Comparison of ENCODE assay signal across 11 cellular contexts in genomic region chr15:90570643-90571042, GRCh38. TPM values are rescaled to one million over a fixed set of nuclear protein-coding genes. Genes with fewer than 3 reads are reported as not detected.
A peak's percentile ranks its signal among the peaks of the same experiment; 100 is the strongest.
DNase-seq lines count a peak whose midpoint lies in the region; ATAC-seq, FAIRE-seq and TF ChIP-seq lines count a peak whose summit lies in the region.
"Had no signal": no experiment of that assay in that cellular context is flagged by ENCODE, and none has a peak within 500 bp of the region (broad histone marks: within the 10 kb centered on the region; RNA-seq: fewer than 3 reads in every experiment).

No MANE protein-coding gene starts in this region.

- TF ChIP-seq CTCF in CD14-positive monocyte (IDR thresholded peaks at IDR 0.05) (no peak), osteoblast (IDR thresholded peaks at IDR 0.05; ENCODE audit: extremely low read depth, low read depth, low read length) (no peak)

- intact Hi-C loops in CD14-positive monocyte (cut with micrococcal nuclease) = loop anchor here in 1 of 2 donors (10.0 kb wide), 1 partner anchor 166 kb away; no protein-coding TSS in a partner anchor

- H3K9me3 Mint-ChIP-seq in CD14-positive monocyte = no peaks in the 10 kb centered on the region

- FAIRE-seq in HTR-8/SVneo (lab: Jason Lieb, UNC) (no peak), GM19239 (lab: Jason Lieb, UNC) (no peak)
- FAIRE-seq: endothelial cell of umbilical vein had no signal

- ATAC-seq in esophagus mucosa = no peak

- H3K27ac ChIP-seq in Karpas-422 (ENCODE audit: low read length) = peak overlapping the region; percentile 59
- H3K27ac ChIP-seq in caudate nucleus (ENCODE audit: low read depth, low read length) = peak overlapping the region; percentile 95
- H3K27ac ChIP-seq in osteoblast (ENCODE audit: low read depth, low read length) = peak overlapping the region; percentile 52

- H3K79me2 ChIP-seq in Karpas-422 (ENCODE audit: low read length) (peaks cover 70% of the 10 kb centered on the region), osteoblast (ENCODE audit: insufficient read depth, low read length) (peaks cover 45% of the 10 kb centered on the region)

- H2AFZ ChIP-seq in Karpas-422 (ENCODE audit: low read length) = no peak overlapping the region
- no peak overlapping the region for H2AFZ ChIP-seq in osteoblast (ENCODE audit: low read length)

- H3K4me3 ChIP-seq in Karpas-422 (ENCODE audit: low read length) = peak overlapping the region; percentile 42; the same call in 1 of the 2 replicates
- H3K4me3 ChIP-seq in osteoblast (ENCODE audit: insufficient read depth, low read length) = no peak overlapping the region

- peak overlapping the region; percentile 46 for H3K9ac ChIP-seq in Karpas-422 (ENCODE audit: low read length)

- H3K27me3 Mint-ChIP-seq in CD14-positive monocyte (ENCODE audit: low read depth in 3 of 3) = peaks cover 0 to 2% (median 0%) of the 10 kb centered on the region in 3 donors

- H3K4me1 Mint-ChIP-seq in CD14-positive monocyte = peaks cover 69% of the 10 kb centered on the region

- H3K4me2 ChIP-seq in Karpas-422 (ENCODE audit: low read depth, low read length, poor library complexity, severe bottlenecking) = peak overlapping the region; percentile 63
- peak overlapping the region; percentile 67 for H3K4me2 ChIP-seq in osteoblast (ENCODE audit: insufficient read depth, low read length)

- H3K9me3 ChIP-seq in Karpas-422 (ENCODE audit: low read length) = no peaks in the 10 kb centered on the region
- no peaks in the 10 kb centered on the region for H3K9me3 ChIP-seq in osteoblast (ENCODE audit: low read depth, low read length)

- peak overlapping the region in 1 of 2 donors; percentile 32 for H3K4me3 Mint-ChIP-seq in CD14-positive monocyte

- H3K9me2 ChIP-seq in Karpas-422 (replicated peaks; ENCODE audit: insufficient read depth, low read length) = no peaks in the 10 kb centered on the region

- H3K4me1 ChIP-seq in Karpas-422 (ENCODE audit: low read length) = peaks cover 23% of the 10 kb centered on the region
- peaks cover 7% of the 10 kb centered on the region for H3K4me1 ChIP-seq in osteoblast (ENCODE audit: insufficient read depth, low read length)

- H4K20me1 ChIP-seq in Karpas-422 (ENCODE audit: insufficient read depth, low read depth, low read length) (no peaks in the 10 kb centered on the region), osteoblast (ENCODE audit: insufficient read depth, low read length) (peaks cover 6% of the 10 kb centered on the region)

- H3K36me3 Mint-ChIP-seq in CD14-positive monocyte = peaks cover 2 to 10% of the 10 kb centered on the region in 2 donors

- H3K27me3 ChIP-seq in Karpas-422 (ENCODE audit: low read length) (no peaks in the 10 kb centered on the region), osteoblast (ENCODE audit: insufficient read depth, low read length) (no peaks in the 10 kb centered on the region)

- H3K36me3 ChIP-seq in Karpas-422 (ENCODE audit: insufficient read depth, low read length) (no peaks in the 10 kb centered on the region), osteoblast (ENCODE audit: insufficient read depth, low read length) (no peaks in the 10 kb centered on the region)

- peak overlapping the region; percentile 94 to 100 (median 98) for H3K27ac Mint-ChIP-seq in CD14-positive monocyte

- no peak for DNase-seq in CD14-positive monocyte (ENCODE audit: low spot score)
- no peak for DNase-seq in Karpas-422
- DNase-seq in caudate nucleus (lab: John Stamatoyannopoulos, UW) = no peak
- no peak for DNase-seq in osteoblast (ENCODE audit: insufficient read length, low spot score, missing footprints)
- no peak for DNase-seq in AG08396 (ENCODE audit: low spot score)
- DNase-seq in HTR-8/SVneo (ENCODE audit: insufficient read length, low spot score) = no peak
- no peak for DNase-seq in GM19239 (ENCODE audit: insufficient read length, low spot score)
- DNase-seq: NCI-H146, NCI-H69 had no signal

RNA-seq across cellular contexts. Expression of gene CRTC3, which starts 40.9 kb away (rescaled TPM):
- polyA plus RNA-seq in CD14-positive monocyte = 10 to 100 TPM in 1 of 2 donors, 1 to 10 TPM in 1; 6.0 to 12.2 TPM
- total RNA-seq in Karpas-422 (2014; rRNA removed; shearing (Covaris generic); ENCODE audit: low replicate concordance) = 27.7 and 39.7 TPM in 2 replicates
- total RNA-seq in osteoblast = 25.0 and 29.2 TPM in 2 replicates
- 13.0 TPM for total RNA-seq in esophagus mucosa
